12 cellular contexts compared by ENCODE assay signal in genomic region chr2:101204400-101205095, GRCh38. TPM values are rescaled to one million over a fixed set of nuclear protein-coding genes. Genes with fewer than 3 reads are reported as not detected.
A peak's percentile ranks its signal among the peaks of the same experiment; 100 is the strongest.
DNase-seq lines count a peak whose midpoint lies in the region; ATAC-seq and TF ChIP-seq lines count a peak whose summit lies in the region.
"Had no signal": no experiment of that assay in that cellular context is flagged by ENCODE, and none has a peak within 500 bp of the region (broad histone marks: within the 10 kb centered on the region; RNA-seq: fewer than 3 reads in every experiment).

No MANE protein-coding gene starts in this region.

- peak overlapping the region; percentile 39 for H3K4me3 Mint-ChIP-seq in MCF 10A (ENCODE audit: unreplicated experiment)

- no peak overlapping the region for H3K27ac Mint-ChIP-seq in MCF 10A (ENCODE audit: low read depth, unreplicated experiment)
- H3K27ac Mint-ChIP-seq: stimulated activated effector memory CD8-positive, alpha-beta T cell treated with anti-CD3 and anti-CD28 coated beads, Interleukin-12 subunit alpha, Interleukin-12 subunit beta, amount 100 ng/mL, for 72 hours had no signal

- H3K36me3 ChIP-seq in breast epithelium = no peaks in the 10 kb centered on the region
- H3K36me3 ChIP-seq in thoracic aorta = no peaks in the 10 kb centered on the region

- no peaks in the 10 kb centered on the region for H3K36me3 Mint-ChIP-seq in MCF 10A (ENCODE audit: insufficient read depth, unreplicated experiment)
- H3K36me3 Mint-ChIP-seq: stimulated activated effector memory CD8-positive, alpha-beta T cell treated with anti-CD3 and anti-CD28 coated beads, Interleukin-12 subunit alpha, Interleukin-12 subunit beta, amount 100 ng/mL, for 72 hours had no signal

- intact Hi-C loops in MCF 10A (cut with micrococcal nuclease) = loop anchor here (1.0 to 2.0 kb wide), 5 partner anchors 44 to 598 kb away; no protein-coding TSS in a partner anchor
- intact Hi-C loops in breast epithelium (cut with DNase I; ENCODE audit: low total_unique reads) = no loop called here

- POLR2A ChIA-PET in MCF 10A (lab: Yijun Ruan, JAX) = interaction anchor here (0.7 to 2.9 kb wide), 14 partner anchors 9 to 202 kb away, joined by 3 to 22 read pairs (median 5); partner anchors contain the start of genes RPL31 and TBC1D8

- peak; percentile 39 for ATAC-seq in thoracic aorta (ENCODE audit: insufficient number of reproducible peaks, low FRiP score, low read depth)

- H3K9me3 ChIP-seq in breast epithelium = no peaks in the 10 kb centered on the region
- H3K9me3 ChIP-seq in thoracic aorta = no peaks in the 10 kb centered on the region

- H3K4me3 ChIP-seq in breast epithelium = no peak overlapping the region
- H3K4me3 ChIP-seq in cardiac fibroblast (replicated peaks in 1 of 2; ENCODE audit: low read depth in 2 of 2, low read length in 2 of 2) = no peak overlapping the region
- no peak overlapping the region for H3K4me3 ChIP-seq in thoracic aorta

- H3K4me1 ChIP-seq in breast epithelium = no peaks in the 10 kb centered on the region
- peaks cover 0 to 4% of the 10 kb centered on the region in 2 donors for H3K4me1 ChIP-seq in thoracic aorta (ENCODE audit: control insufficient read depth in 1 of 2, low read depth in 2 of 2)

- CTCF ChIA-PET in MCF 10A (lab: Yijun Ruan, JAX) = interaction anchor here (0.6 to 7.0 kb wide), 47 partner anchors 8 to 565 kb away, joined by 3 to 107 read pairs (median 6); partner anchors contain the start of genes CNOT11, RPL31 and TBC1D8

- H3K27me3 ChIP-seq in breast epithelium (no peaks in the 10 kb centered on the region), thoracic aorta (replicated peaks; ENCODE audit: insufficient read depth) (no peaks in the 10 kb centered on the region)

- H3K27ac ChIP-seq in breast epithelium (no peak overlapping the region), thoracic aorta (no peak overlapping the region)

- no peak for TF ChIP-seq CTCF in MCF 10A (IDR thresholded peaks at IDR 0.05; ENCODE audit: unreplicated experiment)
- no peak for TF ChIP-seq CTCF in breast epithelium (IDR thresholded peaks at IDR 0.05)
- peak; percentile 25 for TF ChIP-seq CTCF in cardiac fibroblast (IDR thresholded peaks at IDR 0.05; ENCODE audit: low read depth, low read length)
- peak; percentile 21 for TF ChIP-seq CTCF in thoracic aorta (IDR thresholded peaks at IDR 0.05)

- no peak for TF ChIP-seq POLR2A in breast epithelium (IDR thresholded peaks at IDR 0.05)

- no peak for DNase-seq in MCF 10A (ENCODE audit: unreplicated experiment)
- DNase-seq in breast epithelium (ENCODE audit: low spot score in 2 of 2) = no peak
- peak; percentile 21 for DNase-seq in NAMALWA (ENCODE audit: low spot score)
- DNase-seq in cardiac fibroblast (ENCODE audit: low read depth in 2 of 2) = peak in 1 of 2 donors; percentile 19
- no peak for DNase-seq in thoracic aorta (ENCODE audit: low spot score)
- DNase-seq in DMS79 treated with DMSO at 0.1 percent for 48 hours (lab: John Stamatoyannopoulos, UW) = no peak
- DNase-seq in activated effector memory CD4-positive, alpha-beta T cell treated with Interleukin-2 at 50 U/mL for 16 hours = no peak
- no peak for DNase-seq in Ammon's horn (ENCODE audit: low spot score)
- DNase-seq: activated CD4-positive, alpha-beta T cell treated with anti-CD3 and anti-CD28 coated beads for 1 hour; NCI-H526 treated with DMSO at 0.1 percent for 48 hours; small intestine had no signal

- no peaks in the 10 kb centered on the region for H3K27me3 Mint-ChIP-seq in MCF 10A (ENCODE audit: insufficient read depth, unreplicated experiment)

- H3K9me3 Mint-ChIP-seq in MCF 10A (ENCODE audit: unreplicated experiment) = peaks cover 8% of the 10 kb centered on the region
- H3K9me3 Mint-ChIP-seq: stimulated activated effector memory CD8-positive, alpha-beta T cell treated with anti-CD3 and anti-CD28 coated beads, Interleukin-12 subunit alpha, Interleukin-12 subunit beta, amount 100 ng/mL, for 72 hours had no signal

- no TSS peak for BruUV-seq in MCF 10A (replicated peaks; lab: Mats Ljungman, UMichigan)

- no peaks in the 10 kb centered on the region for H3K4me1 Mint-ChIP-seq in MCF 10A (ENCODE audit: insufficient read depth, unreplicated experiment)

RNA-seq across cellular contexts. Expression of gene CNOT11, which starts 48.1 kb away (rescaled TPM):
- total RNA-seq in MCF 10A (2022) = 33.4 and 38.5 TPM in 2 replicates
- total RNA-seq in breast epithelium = 10 to 100 TPM; 19.2 to 33.1 (median 23.9) TPM
- total RNA-seq in thoracic aorta = 10 to 100 TPM; 27.8 to 34.2 TPM

RNA-seq across cellular contexts. Expression of gene TBC1D8, which starts 53.4 kb away (rescaled TPM):
- 48.1 and 50.9 TPM in 2 replicates for total RNA-seq in MCF 10A (2022)
- total RNA-seq in breast epithelium = 10 to 100 TPM; 19.5 to 92.4 (median 89.7) TPM
- total RNA-seq in thoracic aorta = 10 to 100 TPM; 47.4 to 62.0 TPM

Comparison
In these comparisons a context has a peak if more than half of its experiments do, and no peak if none do; other contexts are left out.
1. CTCF ChIP-seq: peak in cardiac fibroblast (single experiment) and thoracic aorta (single experiment); none in MCF 10A (single experiment) and breast epithelium (0 of 3).